8 cellular contexts compared by ENCODE assay signal in genomic region chr7:20331231-20331880, GRCh38. TPM values are rescaled to one million over a fixed set of nuclear protein-coding genes. Genes with fewer than 3 reads are reported as not detected.
DNase-seq lines count a peak whose midpoint lies in the region; ATAC-seq lines count a peak whose summit lies in the region.

No MANE protein-coding gene starts in this region.

- H2AK5ac ChIP-seq in mesenchymal stem cell (ENCODE audit: low read length, severe bottlenecking), result no peak overlapping the region

- H4K8ac ChIP-seq in mesenchymal stem cell (ENCODE audit: low read length), result peak overlapping the region; percentile 48

- peak overlapping the region; percentile 26 for H2BK15ac ChIP-seq in mesenchymal stem cell (ENCODE audit: low read depth, poor library complexity, severe bottlenecking)

- no peak overlapping the region for H3K14ac ChIP-seq in mesenchymal stem cell (ENCODE audit: low read length in 2 of 2)

- H2BK5ac ChIP-seq in mesenchymal stem cell (ENCODE audit: low read depth, low read length, poor library complexity, severe bottlenecking), result peak overlapping the region; percentile 93

- H3K23ac ChIP-seq in mesenchymal stem cell (ENCODE audit: low read length in 2 of 2), result no peak overlapping the region

- WGBS in mesenchymal stem cell, result under 1% methylated on average over 58 of the region's 60 CpGs

- ATAC-seq in GM19452 (IDR thresholded peaks at IDR 0.05; ENCODE audit: unreplicated experiment), result peak; percentile 11
- ATAC-seq in HG03469 (IDR thresholded peaks at IDR 0.05; ENCODE audit: unreplicated experiment), result peak; percentile 12

- peak overlapping the region; percentile 95 for H3K9ac ChIP-seq in mesenchymal stem cell (ENCODE audit: low read length)
- peak overlapping the region in 3 of 5 donors; percentile 53 to 71 (median 62) for H3K9ac ChIP-seq in subcutaneous abdominal adipose tissue (ENCODE audit: low read length in 5 of 5)

- peak overlapping the region; percentile 91 for H2AFZ ChIP-seq in mesenchymal stem cell (ENCODE audit: low read depth, low read length)

- H3K27me3 Mint-ChIP-seq in T-helper 1 cell treated with Interleukin-12 subunit alpha and Interleukin-12 subunit beta and Interleukin-4 antibody, amounts not matched to agents 30 μg/mL and 1 μg/mL, for 36 hours (ENCODE audit: low read depth), result peaks cover 71% of the 10 kb centered on the region

- H2BK120ac ChIP-seq in mesenchymal stem cell (ENCODE audit: low read depth, low read length), result no peak overlapping the region

- H3K79me1 ChIP-seq in mesenchymal stem cell (replicated peaks; ENCODE audit: low read length, poor library complexity, severe bottlenecking), result no peaks in the 10 kb centered on the region

- peak; percentile 91 for DNase-seq in DMS53 (lab: John Stamatoyannopoulos, UW)
- DNase-seq in effector memory CD4-positive, alpha-beta T cell, result no peak
- DNase-seq in mesenchymal stem cell, result peak; percentile 19
- DNase-seq in stimulated activated naive CD4-positive, alpha-beta T cell (lab: John Stamatoyannopoulos, UW), result no peak

- H3K27ac ChIP-seq in effector memory CD4-positive, alpha-beta T cell (ENCODE audit: insufficient read depth, low read length, poor library complexity, severe bottlenecking), result no peak overlapping the region
- peak overlapping the region; percentile 69 for H3K27ac ChIP-seq in mesenchymal stem cell (ENCODE audit: low read length, poor library complexity, severe bottlenecking)
- H3K27ac ChIP-seq in subcutaneous abdominal adipose tissue (ENCODE audit: low read depth, low read length), result no peak overlapping the region

- no peaks in the 10 kb centered on the region for H3K27me3 ChIP-seq in effector memory CD4-positive, alpha-beta T cell (replicated peaks; ENCODE audit: control insufficient read depth, insufficient read depth, low read length, poor library complexity, severe bottlenecking)
- H3K27me3 ChIP-seq in mesenchymal stem cell (ENCODE audit: control insufficient read depth in 1 of 2, insufficient read depth in 1 of 2, low read length in 2 of 2) (no peaks in the 10 kb centered on the region), subcutaneous abdominal adipose tissue (ENCODE audit: control insufficient read depth in 5 of 5, insufficient read depth in 4 of 5, low read length in 5 of 5) (peaks cover 0 to 13% (median 6%) of the 10 kb centered on the region in 5 donors)

- no peak overlapping the region for H3K27ac Mint-ChIP-seq in T-helper 1 cell treated with Interleukin-12 subunit alpha and Interleukin-12 subunit beta and Interleukin-4 antibody, amounts not matched to agents 30 μg/mL and 1 μg/mL, for 36 hours

- H3K4ac ChIP-seq in mesenchymal stem cell (ENCODE audit: low read depth in 1 of 2, low read length in 2 of 2), result no peak overlapping the region

- no peaks in the 10 kb centered on the region for H3K36me3 Mint-ChIP-seq in T-helper 1 cell treated with Interleukin-12 subunit alpha and Interleukin-12 subunit beta and Interleukin-4 antibody, amounts not matched to agents 30 μg/mL and 1 μg/mL, for 36 hours (ENCODE audit: low read depth)

- H3K18ac ChIP-seq in mesenchymal stem cell (ENCODE audit: low read depth in 1 of 2, low read length in 2 of 2), result peak overlapping the region in 1 of 2 experiments; percentile 61

- H3K4me1 ChIP-seq in effector memory CD4-positive, alpha-beta T cell (ENCODE audit: control insufficient read depth, insufficient read depth, low read length, poor library complexity, severe bottlenecking), result peaks cover 6% of the 10 kb centered on the region
- H3K4me1 ChIP-seq in mesenchymal stem cell (ENCODE audit: control insufficient read depth, insufficient read depth, low read depth, low read length) (peaks cover 4% of the 10 kb centered on the region), subcutaneous abdominal adipose tissue (ENCODE audit: control insufficient read depth in 5 of 5, insufficient read depth in 5 of 5, low read length in 5 of 5) (peaks cover 2 to 31% (median 28%) of the 10 kb centered on the region in 5 donors)

- H3K9me3 ChIP-seq in effector memory CD4-positive, alpha-beta T cell (ENCODE audit: control insufficient read depth, low read length), result no peaks in the 10 kb centered on the region
- H3K9me3 ChIP-seq in mesenchymal stem cell (ENCODE audit: control insufficient read depth, low read length), result no peaks in the 10 kb centered on the region
- H3K9me3 ChIP-seq in subcutaneous abdominal adipose tissue (ENCODE audit: control insufficient read depth in 5 of 5, low read length in 5 of 5), result no peaks in the 10 kb centered on the region

- H3K4me3 Mint-ChIP-seq in T-helper 1 cell treated with Interleukin-12 subunit alpha and Interleukin-12 subunit beta and Interleukin-4 antibody, amounts not matched to agents 30 μg/mL and 1 μg/mL, for 36 hours, result peak overlapping the region; percentile 68

- H3K36me3 ChIP-seq in effector memory CD4-positive, alpha-beta T cell (ENCODE audit: control insufficient read depth, insufficient read depth, low read length), result no peaks in the 10 kb centered on the region
- H3K36me3 ChIP-seq in mesenchymal stem cell (ENCODE audit: control insufficient read depth in 1 of 2, insufficient read depth in 2 of 2, low read depth in 1 of 2, low read length in 2 of 2) (peaks cover 0 to 2% of the 10 kb centered on the region in 2 experiments), subcutaneous abdominal adipose tissue (ENCODE audit: control insufficient read depth in 5 of 5, insufficient read depth in 5 of 5, low read length in 5 of 5) (no peaks in the 10 kb centered on the region)

- peak overlapping the region; percentile 22 for H3K4me3 ChIP-seq in effector memory CD4-positive, alpha-beta T cell (ENCODE audit: insufficient read depth, low read depth, low read length, poor library complexity, severe bottlenecking)
- peak overlapping the region; percentile 81 to 94 for H3K4me3 ChIP-seq in mesenchymal stem cell (ENCODE audit: insufficient read depth in 1 of 2, low read depth in 1 of 2, low read length in 2 of 2)
- peak overlapping the region; percentile 68 to 86 (median 75) for H3K4me3 ChIP-seq in subcutaneous abdominal adipose tissue (ENCODE audit: low read depth in 1 of 5, low read length in 5 of 5)

- H3K4me1 Mint-ChIP-seq in T-helper 1 cell treated with Interleukin-12 subunit alpha and Interleukin-12 subunit beta and Interleukin-4 antibody, amounts not matched to agents 30 μg/mL and 1 μg/mL, for 36 hours (ENCODE audit: low read depth), result peaks cover 17% of the 10 kb centered on the region

- H2BK12ac ChIP-seq in mesenchymal stem cell (ENCODE audit: low read length in 2 of 2), result no peak overlapping the region

- H3K9me3 Mint-ChIP-seq in T-helper 1 cell treated with Interleukin-12 subunit alpha and Interleukin-12 subunit beta and Interleukin-4 antibody, amounts not matched to agents 30 μg/mL and 1 μg/mL, for 36 hours, result no peaks in the 10 kb centered on the region

- peak overlapping the region; percentile 61 for H3K4me2 ChIP-seq in mesenchymal stem cell (ENCODE audit: low read length, poor library complexity, severe bottlenecking)

- no peak overlapping the region for H4K91ac ChIP-seq in mesenchymal stem cell (ENCODE audit: low read length)

RNA-seq across cellular contexts. Expression of gene ITGB8, which starts 0.7 kb away (rescaled TPM):
- polyA plus RNA-seq in mesenchymal stem cell (2013, experiment 1 of 2), result 0.25 TPM
- 0.30 TPM for polyA plus RNA-seq in mesenchymal stem cell (2013, experiment 2 of 2)

Comparison
In these comparisons a context has a peak if more than half of its experiments do, and no peak if none do; other contexts are left out.
1. DNase-seq: peak in DMS53 (single experiment) and mesenchymal stem cell (single experiment); none in effector memory CD4-positive, alpha-beta T cell (0 of 3) and stimulated activated naive CD4-positive, alpha-beta T cell (0 of 6).
2. H3K4me3 ChIP-seq: peak in every context shown above with its lines; median percentile 88 in mesenchymal stem cell; 75 in subcutaneous abdominal adipose tissue; 22 in effector memory CD4-positive, alpha-beta T cell.